Comparison of ENCODE assay signal across 1 cellular context in the genomic region with DNA sequence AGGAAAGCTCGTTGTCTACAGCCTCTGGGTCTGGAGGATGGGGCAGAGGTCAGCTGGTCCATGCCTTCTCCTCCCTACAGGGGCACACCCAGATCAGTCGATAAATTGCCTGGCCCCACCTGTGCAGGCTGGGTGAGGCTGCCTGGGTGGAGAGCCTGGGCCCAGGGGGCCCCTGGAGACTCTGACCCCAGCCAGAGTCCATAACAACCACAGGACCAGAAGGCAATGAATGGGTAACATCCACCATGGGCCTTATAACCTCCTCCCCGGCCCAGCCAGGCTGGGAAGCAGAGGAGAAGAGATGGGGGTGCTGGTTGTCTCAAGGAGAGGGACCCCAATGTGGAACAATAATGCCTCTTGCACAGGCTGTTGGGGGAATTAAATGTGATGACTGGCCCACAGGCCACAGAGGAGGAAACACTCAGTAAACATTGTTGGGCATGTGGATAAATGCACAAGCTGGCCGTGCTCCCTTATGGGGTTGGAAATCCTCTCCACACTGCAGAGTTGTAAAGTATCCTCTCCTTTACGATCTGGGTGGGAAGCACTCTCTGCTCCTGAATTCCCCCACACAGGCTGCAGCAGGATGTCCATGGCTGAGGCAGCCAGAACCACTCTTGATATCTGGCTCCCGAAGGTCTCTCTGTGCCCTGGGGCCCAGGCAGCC.
TF ChIP-seq lines count a peak whose summit lies in the region.

No MANE protein-coding gene starts in this region.

TF ChIP-seq in HepG2, 621 proteins besides CTCF, POLR2A, EP300 and RAD21 (continued from another document and continues in another):
- TF ChIP-seq KDM3A (CRISPR knock-in tag; IDR thresholded peaks at IDR 0.05; ENCODE audit: low read depth): no peak
- 0 out of 2 replicates have a peak, but pooled peaks have one; percentile 14 for TF ChIP-seq SPEN (CRISPR knock-in tag; IDR thresholded peaks at IDR 0.05; ENCODE audit: low read depth)
- no peak; the same call in 1 of the 2 replicates for TF ChIP-seq NR2F2 (IDR thresholded peaks at IDR 0.05; ENCODE audit: borderline replicate concordance, low read depth)
- TF ChIP-seq TBX2 (CRISPR knock-in tag; IDR thresholded peaks at IDR 0.05; ENCODE audit: borderline replicate concordance): no peak
- no peak for TF ChIP-seq DZIP1 (CRISPR knock-in tag; IDR thresholded peaks at IDR 0.05)
- no peak for TF ChIP-seq CBX2 (IDR thresholded peaks at IDR 0.05; ENCODE audit: low read depth, low read length)
- TF ChIP-seq CBX2 (CRISPR knock-in tag; IDR thresholded peaks at IDR 0.05; ENCODE audit: low read depth): no peak
- no peak for TF ChIP-seq CREB1 (IDR thresholded peaks at IDR 0.05)
- TF ChIP-seq CREB1 (CRISPR knock-in tag; IDR thresholded peaks at IDR 0.05): no peak
- TF ChIP-seq ZFP41 (CRISPR knock-in tag; IDR thresholded peaks at IDR 0.05; ENCODE audit: borderline replicate concordance): no peak
- no peak for TF ChIP-seq FIP1L1 (IDR thresholded peaks at IDR 0.05; ENCODE audit: borderline replicate concordance, insufficient read depth, low read depth, low read length)
- TF ChIP-seq SIN3A (IDR thresholded peaks at IDR 0.05; ENCODE audit: borderline replicate concordance, low read depth, low read length): no peak
- TF ChIP-seq KLF9 (CRISPR knock-in tag; IDR thresholded peaks at IDR 0.05; ENCODE audit: low read depth): no peak
- no peak for TF ChIP-seq ZNF724P (CRISPR knock-in tag; IDR thresholded peaks at IDR 0.05; ENCODE audit: borderline replicate concordance)
- TF ChIP-seq, protein P1, sequence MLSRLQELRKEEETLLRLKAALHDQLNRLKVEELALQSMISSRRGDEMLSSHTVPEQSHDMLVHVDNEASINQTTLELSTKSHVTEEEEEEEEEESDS (CRISPR knock-in tag; IDR thresholded peaks at IDR 0.05; ENCODE audit: borderline replicate concordance): no peak
- TF ChIP-seq, protein P2, sequence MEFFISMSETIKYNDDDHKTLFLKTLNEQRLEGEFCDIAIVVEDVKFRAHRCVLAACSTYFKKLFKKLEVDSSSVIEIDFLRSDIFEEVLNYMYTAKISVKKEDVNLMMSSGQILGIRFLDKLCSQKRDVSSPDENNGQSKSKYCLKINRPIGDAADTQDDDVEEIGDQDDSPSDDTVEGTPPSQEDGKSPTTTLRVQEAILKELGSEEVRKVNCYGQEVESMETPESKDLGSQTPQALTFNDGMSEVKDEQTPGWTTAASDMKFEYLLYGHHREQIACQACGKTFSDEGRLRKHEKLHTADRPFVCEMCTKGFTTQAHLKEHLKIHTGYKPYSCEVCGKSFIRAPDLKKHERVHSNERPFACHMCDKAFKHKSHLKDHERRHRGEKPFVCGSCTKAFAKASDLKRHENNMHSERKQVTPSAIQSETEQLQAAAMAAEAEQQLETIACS (CRISPR knock-in tag; IDR thresholded peaks at IDR 0.05): no peak
- TF ChIP-seq MTERF4 (CRISPR knock-in tag; IDR thresholded peaks at IDR 0.05): no peak
- no peak for TF ChIP-seq REXO4 (CRISPR knock-in tag; IDR thresholded peaks at IDR 0.05; ENCODE audit: borderline replicate concordance)
- no peak for TF ChIP-seq NFIB (CRISPR knock-in tag; IDR thresholded peaks at IDR 0.05; ENCODE audit: borderline replicate concordance)
- TF ChIP-seq IKZF4 (CRISPR knock-in tag; IDR thresholded peaks at IDR 0.05; ENCODE audit: borderline replicate concordance, low read depth, not compliant biosample characterization): no peak
- no peak for TF ChIP-seq ZNF333 (CRISPR knock-in tag; IDR thresholded peaks at IDR 0.05; ENCODE audit: borderline replicate concordance)
- TF ChIP-seq RELA (CRISPR knock-in tag; IDR thresholded peaks at IDR 0.05): no peak
- no peak for TF ChIP-seq PLRG1 (conservative IDR thresholded peaks at IDR 0.05)
- no peak for TF ChIP-seq ZNF703 (CRISPR knock-in tag; IDR thresholded peaks at IDR 0.05; ENCODE audit: borderline replicate concordance)
- TF ChIP-seq MAFG (CRISPR knock-in tag; IDR thresholded peaks at IDR 0.05): no peak
- TF ChIP-seq ZNF614 (CRISPR knock-in tag; IDR thresholded peaks at IDR 0.05; ENCODE audit: borderline replicate concordance): no peak
- TF ChIP-seq THAP8 (CRISPR knock-in tag; IDR thresholded peaks at IDR 0.05; ENCODE audit: borderline replicate concordance): no peak
- no peak for TF ChIP-seq ZKSCAN8 (CRISPR knock-in tag; IDR thresholded peaks at IDR 0.05; ENCODE audit: borderline replicate concordance)
- no peak for TF ChIP-seq ZNF296 (CRISPR knock-in tag; conservative IDR thresholded peaks at IDR 0.05)
- no peak for TF ChIP-seq ZNF607 (CRISPR knock-in tag; IDR thresholded peaks at IDR 0.05; ENCODE audit: borderline replicate concordance)
- TF ChIP-seq ZNF335 (CRISPR knock-in tag; IDR thresholded peaks at IDR 0.05): no peak
- TF ChIP-seq U2AF2 (IDR thresholded peaks at IDR 0.05; ENCODE audit: low read depth, low read length): no peak
- TF ChIP-seq, protein P3, sequence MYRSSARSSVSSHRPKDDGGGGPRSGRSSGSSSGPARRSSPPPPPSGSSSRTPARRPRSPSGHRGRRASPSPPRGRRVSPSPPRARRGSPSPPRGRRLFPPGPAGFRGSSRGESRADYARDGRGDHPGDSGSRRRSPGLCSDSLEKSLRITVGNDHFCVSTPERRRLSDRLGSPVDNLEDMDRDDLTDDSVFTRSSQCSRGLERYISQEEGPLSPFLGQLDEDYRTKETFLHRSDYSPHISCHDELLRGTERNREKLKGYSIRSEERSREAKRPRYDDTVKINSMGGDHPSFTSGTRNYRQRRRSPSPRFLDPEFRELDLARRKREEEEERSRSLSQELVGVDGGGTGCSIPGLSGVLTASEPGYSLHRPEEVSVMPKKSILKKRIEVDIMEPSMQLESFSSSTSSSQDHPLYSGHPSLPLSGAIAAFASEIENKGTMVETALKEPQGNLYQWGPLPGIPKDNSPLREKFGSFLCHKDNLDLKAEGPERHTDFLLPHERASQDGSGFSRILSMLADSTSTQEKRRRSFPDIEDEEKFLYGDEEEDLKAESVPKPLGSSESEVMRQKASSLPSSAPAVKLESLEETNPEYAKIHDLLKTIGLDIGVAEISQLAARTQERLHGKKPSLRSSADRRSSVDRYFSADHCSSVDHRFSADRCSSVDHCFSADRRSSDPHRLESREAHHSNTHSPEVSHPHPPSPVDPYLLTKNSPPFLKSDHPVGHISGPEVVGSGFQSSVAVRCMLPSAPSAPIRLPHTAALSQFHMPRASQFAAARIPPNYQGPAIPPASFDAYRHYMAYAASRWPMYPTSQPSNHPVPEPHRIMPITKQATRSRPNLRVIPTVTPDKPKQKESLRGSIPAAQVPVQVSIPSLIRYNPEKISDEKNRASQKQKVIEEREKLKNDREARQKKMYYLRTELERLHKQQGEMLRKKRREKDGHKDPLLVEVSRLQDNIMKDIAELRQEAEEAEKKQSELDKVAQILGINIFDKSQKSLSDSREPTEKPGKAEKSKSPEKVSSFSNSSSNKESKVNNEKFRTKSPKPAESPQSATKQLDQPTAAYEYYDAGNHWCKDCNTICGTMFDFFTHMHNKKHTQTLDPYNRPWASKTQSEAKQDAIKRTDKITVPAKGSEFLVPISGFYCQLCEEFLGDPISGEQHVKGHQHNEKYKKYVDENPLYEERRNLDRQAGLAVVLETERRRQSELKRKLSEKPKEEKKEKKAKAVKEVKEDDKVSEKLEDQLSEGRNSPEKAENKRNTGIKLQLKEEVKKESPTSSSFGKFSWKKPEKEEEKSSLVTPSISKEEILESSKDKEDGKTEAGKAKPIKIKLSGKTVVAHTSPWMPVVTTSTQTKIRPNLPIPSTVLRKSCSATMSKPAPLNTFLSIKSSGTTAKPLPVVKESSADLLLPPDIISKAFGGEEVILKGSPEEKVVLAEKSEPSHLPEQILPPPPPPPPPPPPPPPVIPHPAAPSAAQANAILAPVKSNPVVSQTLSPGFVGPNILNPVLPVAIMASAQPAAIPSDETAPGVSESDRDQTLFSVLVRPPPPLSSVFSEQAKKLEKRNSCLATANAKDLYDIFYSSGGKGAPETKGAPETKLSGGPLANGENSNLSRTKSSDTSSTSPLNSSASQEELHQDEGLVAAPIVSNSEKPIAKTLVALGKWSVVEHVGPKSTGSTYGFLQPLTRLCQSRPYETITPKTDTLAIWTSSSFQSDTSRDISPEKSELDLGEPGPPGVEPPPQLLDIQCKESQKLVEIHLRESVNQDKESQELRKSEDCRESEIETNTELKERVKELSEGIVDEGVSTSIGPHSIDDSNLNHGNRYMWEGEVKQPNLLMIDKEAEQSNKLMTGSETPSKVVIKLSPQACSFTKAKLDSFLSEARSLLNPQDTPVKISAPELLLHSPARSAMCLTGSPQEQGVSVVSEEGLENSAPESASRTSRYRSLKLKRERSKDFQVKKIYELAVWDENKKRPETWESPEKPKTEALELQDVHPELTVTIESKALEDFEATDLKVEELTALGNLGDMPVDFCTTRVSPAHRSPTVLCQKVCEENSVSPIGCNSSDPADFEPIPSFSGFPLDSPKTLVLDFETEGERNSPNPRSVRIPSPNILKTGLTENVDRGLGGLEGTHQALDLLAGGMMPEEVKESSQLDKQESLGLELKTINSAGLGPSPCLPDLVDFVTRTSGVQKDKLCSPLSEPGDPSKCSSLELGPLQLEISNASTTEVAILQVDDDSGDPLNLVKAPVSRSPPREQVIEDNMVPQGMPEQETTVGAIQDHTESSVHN (CRISPR knock-in tag; IDR thresholded peaks at IDR 0.05): no peak
- TF ChIP-seq MED1 (CRISPR knock-in tag; IDR thresholded peaks at IDR 0.05): no peak
- TF ChIP-seq ZGPAT (CRISPR knock-in tag; IDR thresholded peaks at IDR 0.05): no peak
- no peak for TF ChIP-seq TEAD3 (CRISPR knock-in tag; optimal IDR thresholded peaks at IDR 0.05; ENCODE audit: borderline replicate concordance)
- TF ChIP-seq CHD4 (IDR thresholded peaks at IDR 0.05; ENCODE audit: borderline replicate concordance, low read length): no peak
- 0 out of 2 replicates have a peak, but pooled peaks have one; percentile 23 for TF ChIP-seq ZNF343 (CRISPR knock-in tag; IDR thresholded peaks at IDR 0.05)
- TF ChIP-seq PTBP1 (IDR thresholded peaks at IDR 0.05; ENCODE audit: low read depth, low read length, poor library complexity, severe bottlenecking): no peak
- no peak for TF ChIP-seq SKI (IDR thresholded peaks at IDR 0.05; ENCODE audit: partially characterized antibody)
- TF ChIP-seq AHR (CRISPR knock-in tag; IDR thresholded peaks at IDR 0.05): no peak
- no peak for TF ChIP-seq FOXA1 (IDR thresholded peaks at IDR 0.05)
- no peak for TF ChIP-seq FOXA1 (CRISPR knock-in tag; IDR thresholded peaks at IDR 0.05)
- no peak for TF ChIP-seq ZNF850 (CRISPR knock-in tag; conservative IDR thresholded peaks at IDR 0.05)
- TF ChIP-seq BRD4 (CRISPR knock-in tag; IDR thresholded peaks at IDR 0.05): no peak
